ENCODE assay signal across 8 cellular contexts in genomic region chr12:53053223-53054111, GRCh38. TPM values are rescaled to one million over a fixed set of nuclear protein-coding genes. Genes with fewer than 3 reads are reported as not detected.
A peak's percentile ranks its signal among the peaks of the same experiment; 100 is the strongest.
DNase-seq lines count a peak whose midpoint lies in the region; ATAC-seq, FAIRE-seq and TF ChIP-seq lines count a peak whose summit lies in the region.

No MANE protein-coding gene starts in this region.

- peaks cover 18% of the 10 kb centered on the region for H3K4me1 Mint-ChIP-seq in activated CD8-positive, alpha-beta T cell treated with anti-CD3 and anti-CD28 coated beads for 36 hours (ENCODE audit: low read depth)
- H3K4me1 Mint-ChIP-seq in stimulated activated memory B cell treated with anti-CD40 and anti-IgM and Interleukin-4, amounts not matched to agents 10 μg/mL and 1 μg/mL and 100 μg/mL, for 72 hours: peaks cover 12% of the 10 kb centered on the region

- H3K23ac ChIP-seq in H1 (ENCODE audit: insufficient read length) (no peak overlapping the region), mesenchymal stem cell (ENCODE audit: low read length in 2 of 2) (no peak overlapping the region)

- no peak overlapping the region for H2BK20ac ChIP-seq in H1 (ENCODE audit: low read length)

- H3K4ac ChIP-seq in H1 (replicated peaks; ENCODE audit: insufficient read length, low read depth, low read length) (no peak overlapping the region), mesenchymal stem cell (ENCODE audit: low read depth in 1 of 2, low read length in 2 of 2) (peak overlapping the region; percentile 9 to 33)

- H3K36me3 ChIP-seq in H1 (ENCODE audit: control insufficient read depth in 2 of 4, insufficient read depth in 4 of 4, low read length in 3 of 4) (peaks cover 0 to 5% (median 0%) of the 10 kb centered on the region in 4 experiments; a peak in 1 of 8 replicates), mesenchymal stem cell (ENCODE audit: control insufficient read depth in 1 of 2, insufficient read depth in 2 of 2, low read depth in 1 of 2, low read length in 2 of 2) (peaks cover 31 to 54% of the 10 kb centered on the region in 2 experiments)

- H3K27ac Mint-ChIP-seq in activated CD8-positive, alpha-beta T cell treated with anti-CD3 and anti-CD28 coated beads for 36 hours: peak overlapping the region; percentile 90
- H3K27ac Mint-ChIP-seq in stimulated activated memory B cell treated with anti-CD40 and anti-IgM and Interleukin-4, amounts not matched to agents 10 μg/mL and 1 μg/mL and 100 μg/mL, for 72 hours: peak overlapping the region; percentile 92

- peak; percentile 26 to 50; a peak in 3 of 4 replicates for TF ChIP-seq RAD21 in H1 (IDR thresholded peaks at IDR 0.05 in 1 of 2, conservative IDR thresholded peaks at IDR 0.05 in 1 of 2; ENCODE audit: low read depth in 2 of 2, low read length in 2 of 2)

- H3K9me3 ChIP-seq in H1 (ENCODE audit: insufficient read depth in 2 of 2, low read depth in 1 of 2, low read length in 1 of 2) (no peaks in the 10 kb centered on the region), mesenchymal stem cell (ENCODE audit: control insufficient read depth, low read length) (no peaks in the 10 kb centered on the region)

- WGBS in H1 (ENCODE audit: extremely low coverage in 1 of 2, insufficient coverage in 1 of 2, insufficient read length in 1 of 2, insufficient replicate concordance in 2 of 2, low coverage in 1 of 2, low lambda C conversion rate in 2 of 2, missing lambda C conversion rate in 1 of 2), 2 experiments: 36% methylated on average over 11 of the region's 16 CpGs; no CpG with 5 or more reads in 1 of the 2 experiments
- 53% methylated on average over 15 of the region's 16 CpGs for WGBS in mesenchymal stem cell

- H3K18ac ChIP-seq in H1 (ENCODE audit: extremely low read depth, low read length) (no peak overlapping the region), mesenchymal stem cell (ENCODE audit: low read depth in 1 of 2, low read length in 2 of 2) (peak overlapping the region; percentile 50 to 75)

- H3K4me2 ChIP-seq in H1 (ENCODE audit: insufficient read depth in 1 of 2, low read depth in 2 of 2, low read length in 2 of 2) (peak overlapping the region; percentile 64 to 78), mesenchymal stem cell (ENCODE audit: low read length, poor library complexity, severe bottlenecking) (peak overlapping the region; percentile 87)

- H3K79me2 ChIP-seq in H1 (ENCODE audit: control insufficient read depth in 1 of 2, insufficient read depth in 2 of 2, low read length in 2 of 2): no peaks in the 10 kb centered on the region

- TF ChIP-seq CTCF in GM12875 (IDR thresholded peaks at IDR 0.05; ENCODE audit: borderline replicate concordance, insufficient read depth, low read depth, low read length) (peak; percentile 76), H1 (IDR thresholded peaks at IDR 0.05; ENCODE audit: control extremely low read depth in 1 of 3, insufficient read depth in 1 of 3, low read depth in 1 of 3, low read length in 3 of 3) (peak in 2 of 3 experiments; percentile 85 to 98; a peak in 3 of 4 replicates)
- peak; percentile 53 for TF ChIP-seq CTCF in activated CD8-positive, alpha-beta T cell treated with anti-CD3 and anti-CD28 coated beads for 36 hours (IDR thresholded peaks at IDR 0.05)

- no peak for TF ChIP-seq EP300 in H1 (IDR thresholded peaks at IDR 0.05; ENCODE audit: borderline replicate concordance in 1 of 2, low read depth in 2 of 2, low read length in 2 of 2)

- H2BK12ac ChIP-seq in H1 (ENCODE audit: low read depth, low read length): peak overlapping the region; percentile 20; the same call in 1 of the 2 replicates
- H2BK12ac ChIP-seq in mesenchymal stem cell (ENCODE audit: low read length in 2 of 2): peak overlapping the region; percentile 69 to 90

- intact Hi-C loops in activated CD8-positive, alpha-beta T cell treated with anti-CD3 and anti-CD28 coated beads for 36 hours (cut with micrococcal nuclease): no loop called here

- H3K14ac ChIP-seq in H1 (ENCODE audit: insufficient read length) (no peak overlapping the region), mesenchymal stem cell (ENCODE audit: low read length in 2 of 2) (peak overlapping the region in 1 of 2 experiments; percentile 89)

- TF ChIP-seq POLR2A in H1 (IDR thresholded peaks at IDR 0.05; ENCODE audit: control extremely low read depth in 1 of 2, low read depth in 2 of 2, low read length in 2 of 2): no peak; a peak in 1 of 3 replicates

- no peak overlapping the region for H2BK120ac ChIP-seq in H1 (replicated peaks; ENCODE audit: low read depth, low read length)
- peak overlapping the region; percentile 45 for H2BK120ac ChIP-seq in mesenchymal stem cell (ENCODE audit: low read depth, low read length)

- peaks cover 15% of the 10 kb centered on the region for H3K23me2 ChIP-seq in H1 (ENCODE audit: low read depth, low read length)

- CTCF ChIA-PET in activated CD8-positive, alpha-beta T cell treated with anti-CD3 and anti-CD28 coated beads for 36 hours (lab: Charles Lee): interaction anchor here (0.6 to 7.5 kb wide), 20 partner anchors 7 to 291 kb away, joined by 3 to 93 read pairs (median 5); partner anchors contain the start of genes AAAS, EIF4B, IGFBP6 and SOAT2
- CTCF ChIA-PET in H1 (lab: Charles Lee; ENCODE audit: partially characterized antibody): interaction anchor here (0.6 to 15.7 kb wide), 34 partner anchors 9 to 651 kb away, joined by 3 to 258 read pairs (median 4); partner anchors contain the start of genes IGFBP6 and SOAT2

- peak overlapping the region; percentile 92; the same call in 1 of the 2 replicates for H2BK5ac ChIP-seq in H1 (ENCODE audit: low read depth, low read length)
- H2BK5ac ChIP-seq in mesenchymal stem cell (ENCODE audit: low read depth, low read length, poor library complexity, severe bottlenecking): no peak overlapping the region

- H2BK15ac ChIP-seq in H1 (ENCODE audit: low read length) (0 out of 2 replicates have a peak overlapping the region, but pooled peaks have one; percentile 67), mesenchymal stem cell (ENCODE audit: low read depth, poor library complexity, severe bottlenecking) (peak overlapping the region; percentile 74)

- peak; percentile 55 for FAIRE-seq in H1 (lab: Jason Lieb, UNC)

- H3K9me3 Mint-ChIP-seq in activated CD8-positive, alpha-beta T cell treated with anti-CD3 and anti-CD28 coated beads for 36 hours: no peaks in the 10 kb centered on the region
- H3K9me3 Mint-ChIP-seq in stimulated activated memory B cell treated with anti-CD40 and anti-IgM and Interleukin-4, amounts not matched to agents 10 μg/mL and 1 μg/mL and 100 μg/mL, for 72 hours: no peaks in the 10 kb centered on the region

- no peak overlapping the region for H4K8ac ChIP-seq in H1 (ENCODE audit: extremely low read depth, insufficient read depth, low read length)
- peak overlapping the region; percentile 74 for H4K8ac ChIP-seq in mesenchymal stem cell (ENCODE audit: low read length)

- no peaks in the 10 kb centered on the region for H3K27me3 Mint-ChIP-seq in activated CD8-positive, alpha-beta T cell treated with anti-CD3 and anti-CD28 coated beads for 36 hours
- peaks cover 11% of the 10 kb centered on the region for H3K27me3 Mint-ChIP-seq in stimulated activated memory B cell treated with anti-CD40 and anti-IgM and Interleukin-4, amounts not matched to agents 10 μg/mL and 1 μg/mL and 100 μg/mL, for 72 hours

- DNase-seq in NCI-H2029 treated with DMSO at 0.1 percent for 48 hours (lab: John Stamatoyannopoulos, UW) (peak; percentile 89), H1 (ENCODE audit: low read depth in 1 of 2, low spot score in 2 of 2) (peak in 1 of 2 experiments; percentile 91), mesenchymal stem cell (peak; percentile 51), SKM-1 treated with dmso at 0.1 percent for 144 hours (lab: John Stamatoyannopoulos, UW; ENCODE audit: unreplicated experiment) (no peak), HCEC 1CT (no peak)
- peak; percentile 64 for DNase-seq in activated CD8-positive, alpha-beta T cell treated with anti-CD3 and anti-CD28 coated beads for 36 hours

- peak overlapping the region; percentile 75; the same call in 1 of the 2 replicates for H3K27ac ChIP-seq in H1 (ENCODE audit: low read depth, low read length)
- H3K27ac ChIP-seq in mesenchymal stem cell (ENCODE audit: low read length, poor library complexity, severe bottlenecking): peak overlapping the region; percentile 35

- H3K36me3 Mint-ChIP-seq in activated CD8-positive, alpha-beta T cell treated with anti-CD3 and anti-CD28 coated beads for 36 hours (ENCODE audit: low read depth): no peaks in the 10 kb centered on the region
- H3K36me3 Mint-ChIP-seq in stimulated activated memory B cell treated with anti-CD40 and anti-IgM and Interleukin-4, amounts not matched to agents 10 μg/mL and 1 μg/mL and 100 μg/mL, for 72 hours: no peaks in the 10 kb centered on the region

- POLR2A ChIA-PET in activated CD8-positive, alpha-beta T cell treated with anti-CD3 and anti-CD28 coated beads for 36 hours (lab: Charles Lee): interaction anchor here (0.9 to 2.8 kb wide), 11 partner anchors 11 to 64 kb away, joined by 3 to 15 read pairs (median 3); partner anchors contain the start of gene SPRYD3
- POLR2A ChIA-PET in H1 (lab: Charles Lee; ENCODE audit: partially characterized antibody): interaction anchor here (0.8 to 35.6 kb wide), 13 partner anchors 10 to 166 kb away, joined by 3 to 711 read pairs (median 3); partner anchors contain the start of genes EIF4B, IGFBP6, KRT8 and ZNF740

- H3K56ac ChIP-seq in H1 (replicated peaks; ENCODE audit: insufficient read length, low read depth, low read length): no peak overlapping the region

- peak overlapping the region; percentile 91 for H3K4me3 Mint-ChIP-seq in activated CD8-positive, alpha-beta T cell treated with anti-CD3 and anti-CD28 coated beads for 36 hours
- peak overlapping the region; percentile 95 for H3K4me3 Mint-ChIP-seq in stimulated activated memory B cell treated with anti-CD40 and anti-IgM and Interleukin-4, amounts not matched to agents 10 μg/mL and 1 μg/mL and 100 μg/mL, for 72 hours

- ATAC-seq in activated CD8-positive, alpha-beta T cell treated with anti-CD3 and anti-CD28 coated beads for 36 hours: peak; percentile 14
- ATAC-seq in stimulated activated memory B cell treated with anti-CD40 and anti-IgM and Interleukin-4, amounts not matched to agents 10 μg/mL and 1 μg/mL and 100 μg/mL, for 72 hours: peak; percentile 49

- H3K79me1 ChIP-seq in H1 (ENCODE audit: low read depth, low read length): peaks cover 10% of the 10 kb centered on the region; the same call in 1 of the 2 replicates
- peaks cover 10% of the 10 kb centered on the region for H3K79me1 ChIP-seq in mesenchymal stem cell (replicated peaks; ENCODE audit: low read length, poor library complexity, severe bottlenecking)

- H3K9ac ChIP-seq in H1 (replicated peaks in 1 of 4; ENCODE audit: extremely low read depth in 1 of 4, low read depth in 3 of 4, low read length in 3 of 4) (peak overlapping the region in 2 of 4 experiments; percentile 65 to 70; a peak in 2 of 7 replicates), mesenchymal stem cell (ENCODE audit: low read length) (peak overlapping the region; percentile 64)

- H4K20me1 ChIP-seq in H1 (replicated peaks in 1 of 2; ENCODE audit: control insufficient read depth in 1 of 2, insufficient read depth in 2 of 2, low read length in 2 of 2): peaks cover 12 to 18% of the 10 kb centered on the region in 2 experiments

- H2AFZ ChIP-seq in H1 (ENCODE audit: low read length): no peak overlapping the region
- H2AFZ ChIP-seq in mesenchymal stem cell (ENCODE audit: low read depth, low read length): no peak overlapping the region

- peaks cover 12 to 38% (median 29%) of the 10 kb centered on the region in 4 experiments for H3K4me1 ChIP-seq in H1 (replicated peaks in 1 of 4; ENCODE audit: control insufficient read depth in 3 of 4, insufficient read depth in 4 of 4, low read length in 3 of 4)
- peaks cover 59% of the 10 kb centered on the region for H3K4me1 ChIP-seq in mesenchymal stem cell (ENCODE audit: control insufficient read depth, insufficient read depth, low read depth, low read length)

- peaks cover 0 to 11% (median 3%) of the 10 kb centered on the region in 4 experiments; a peak in 4 of 7 replicates for H3K27me3 ChIP-seq in H1 (replicated peaks in 1 of 4; ENCODE audit: control insufficient read depth in 3 of 4, extremely low read depth in 1 of 4, insufficient read depth in 3 of 4, low read length in 3 of 4)
- no peaks in the 10 kb centered on the region for H3K27me3 ChIP-seq in mesenchymal stem cell (ENCODE audit: control insufficient read depth in 1 of 2, insufficient read depth in 1 of 2, low read length in 2 of 2)

- H4K5ac ChIP-seq in H1 (ENCODE audit: insufficient read length, low read depth, low read length): no peak overlapping the region

- H3K4me3 ChIP-seq in GM12875 (ENCODE audit: low read depth, low read length) (peak overlapping the region; percentile 78), H1 (ENCODE audit: extremely low read depth in 1 of 4, insufficient read depth in 2 of 4, low read depth in 3 of 4, low read length in 4 of 4) (peak overlapping the region; percentile 82 to 86 (median 84)), mesenchymal stem cell (ENCODE audit: insufficient read depth in 1 of 2, low read depth in 1 of 2, low read length in 2 of 2) (peak overlapping the region; percentile 58 to 77)

- no peak overlapping the region for H4K91ac ChIP-seq in H1 (replicated peaks; ENCODE audit: insufficient read length, low read length)
- H4K91ac ChIP-seq in mesenchymal stem cell (ENCODE audit: low read length): peak overlapping the region; percentile 83

- H2AK5ac ChIP-seq in H1 (ENCODE audit: low read depth, low read length): no peak overlapping the region; the same call in 1 of the 2 replicates
- H2AK5ac ChIP-seq in mesenchymal stem cell (ENCODE audit: low read length, severe bottlenecking): peak overlapping the region; percentile 76

RNA-seq across cellular contexts. Expression of gene TNS2, which starts 3.6 kb away (rescaled TPM):
- 1 to 10 TPM; 1.1 to 1.6 TPM for total RNA-seq in activated CD8-positive, alpha-beta T cell treated with anti-CD3 and anti-CD28 coated beads for 36 hours
- 4.7 and 5.8 TPM in 2 replicates for total RNA-seq in H1 (2021; fragmentation: NEBNext Ultra II Directional; extraction: Animal tissue kit (Norgen Biotek cat#: 25700))
- polyA plus RNA-seq in H1 (2011; rRNA removed): 2.8 and 5.0 TPM in 2 replicates
- 1.7 TPM for polyA plus RNA-seq in H1 (2011; cell fraction: cytosol; rRNA removed)
- 25.7 TPM for polyA plus RNA-seq in H1 (2011; cell fraction: nucleus; rRNA removed)
- polyA plus RNA-seq in H1 (2012, experiment 1 of 2): 4.3 to 6.2 TPM (median 4.8 TPM) in 4 replicates
- 2.5 TPM for polyA plus RNA-seq in H1 (2012, experiment 2 of 2)
- polyA plus RNA-seq in H1 (2013, experiment 1 of 2): 3.7 TPM
- polyA plus RNA-seq in H1 (2013, experiment 2 of 2): 3.4 TPM
- 1.7 and 2.8 TPM in 2 replicates for polyA minus RNA-seq in H1 (2011; rRNA and poly(A)+ RNA removed)
- polyA minus RNA-seq in H1 (2011; cell fraction: cytosol; rRNA and poly(A)+ RNA removed): 10.8 TPM
- 10.6 TPM for polyA minus RNA-seq in H1 (2011; cell fraction: nucleus; rRNA and poly(A)+ RNA removed)
- 95.2 TPM for polyA plus RNA-seq in mesenchymal stem cell (2013, experiment 1 of 2)
- 91.2 TPM for polyA plus RNA-seq in mesenchymal stem cell (2013, experiment 2 of 2)

RNA-seq across cellular contexts. Expression of gene SPRYD3, which starts 25.7 kb away (rescaled TPM):
- 10 to 100 TPM; 24.8 to 25.0 TPM for total RNA-seq in activated CD8-positive, alpha-beta T cell treated with anti-CD3 and anti-CD28 coated beads for 36 hours
- total RNA-seq in H1 (2021; fragmentation: NEBNext Ultra II Directional; extraction: Animal tissue kit (Norgen Biotek cat#: 25700)): 6.6 and 6.8 TPM in 2 replicates
- polyA plus RNA-seq in H1 (2011; rRNA removed): 8.0 and 10.4 TPM in 2 replicates
- polyA plus RNA-seq in H1 (2011; cell fraction: cytosol; rRNA removed): 7.4 TPM
- polyA plus RNA-seq in H1 (2011; cell fraction: nucleus; rRNA removed): 10.8 TPM
- polyA plus RNA-seq in H1 (2012, experiment 1 of 2): 4.9 to 8.7 TPM (median 6.7 TPM) in 4 replicates
- 6.0 TPM for polyA plus RNA-seq in H1 (2012, experiment 2 of 2)
- polyA plus RNA-seq in H1 (2013, experiment 1 of 2): 3.4 TPM
- 4.0 TPM for polyA plus RNA-seq in H1 (2013, experiment 2 of 2)
- polyA minus RNA-seq in H1 (2011; rRNA and poly(A)+ RNA removed): 7.9 and 9.9 TPM in 2 replicates
- 4.6 TPM for polyA minus RNA-seq in H1 (2011; cell fraction: cytosol; rRNA and poly(A)+ RNA removed)
- polyA minus RNA-seq in H1 (2011; cell fraction: nucleus; rRNA and poly(A)+ RNA removed): 7.6 TPM
- polyA plus RNA-seq in mesenchymal stem cell (2013, experiment 1 of 2): 15.3 TPM
- polyA plus RNA-seq in mesenchymal stem cell (2013, experiment 2 of 2): 14.7 TPM

RNA-seq across cellular contexts. Expression of gene IGFBP6, which starts 44.0 kb away (rescaled TPM):
- 1 to 10 TPM; 2.0 to 2.3 TPM for total RNA-seq in activated CD8-positive, alpha-beta T cell treated with anti-CD3 and anti-CD28 coated beads for 36 hours
- total RNA-seq in H1 (2021; fragmentation: NEBNext Ultra II Directional; extraction: Animal tissue kit (Norgen Biotek cat#: 25700)): 13.7 and 16.4 TPM in 2 replicates
- 14.7 and 25.3 TPM in 2 replicates for polyA plus RNA-seq in H1 (2011; rRNA removed)
- 15.4 TPM for polyA plus RNA-seq in H1 (2011; cell fraction: cytosol; rRNA removed)
- polyA plus RNA-seq in H1 (2011; cell fraction: nucleus; rRNA removed): 13.2 TPM
- 5.3 to 13.0 TPM (median 10.2 TPM) in 4 replicates for polyA plus RNA-seq in H1 (2012, experiment 1 of 2)
- polyA plus RNA-seq in H1 (2012, experiment 2 of 2): 22.3 TPM
- polyA plus RNA-seq in H1 (2013, experiment 1 of 2): 8.4 TPM
- 10.8 TPM for polyA plus RNA-seq in H1 (2013, experiment 2 of 2)
- 2.6 and 3.5 TPM in 2 replicates for polyA minus RNA-seq in H1 (2011; rRNA and poly(A)+ RNA removed)
- 2.9 TPM for polyA minus RNA-seq in H1 (2011; cell fraction: cytosol; rRNA and poly(A)+ RNA removed)
- polyA minus RNA-seq in H1 (2011; cell fraction: nucleus; rRNA and poly(A)+ RNA removed): 2.4 TPM
- polyA plus RNA-seq in mesenchymal stem cell (2013, experiment 1 of 2): 54.0 TPM
- polyA plus RNA-seq in mesenchymal stem cell (2013, experiment 2 of 2): 54.6 TPM

RNA-seq across cellular contexts. Expression of gene EIF4B, which starts 47.2 kb away (rescaled TPM):
- 100 to 1,000 TPM; 789 to 814 TPM for total RNA-seq in activated CD8-positive, alpha-beta T cell treated with anti-CD3 and anti-CD28 coated beads for 36 hours
- 811 and 816 TPM in 2 replicates for total RNA-seq in H1 (2021; fragmentation: NEBNext Ultra II Directional; extraction: Animal tissue kit (Norgen Biotek cat#: 25700))
- polyA plus RNA-seq in H1 (2011; rRNA removed): 269 and 307 TPM in 2 replicates
- polyA plus RNA-seq in H1 (2011; cell fraction: cytosol; rRNA removed): 530 TPM
- 680 TPM for polyA plus RNA-seq in H1 (2011; cell fraction: nucleus; rRNA removed)
- polyA plus RNA-seq in H1 (2012, experiment 1 of 2): 514 to 624 TPM (median 554 TPM) in 4 replicates
- polyA plus RNA-seq in H1 (2012, experiment 2 of 2): 45.7 TPM
- 453 TPM for polyA plus RNA-seq in H1 (2013, experiment 1 of 2)
- 431 TPM for polyA plus RNA-seq in H1 (2013, experiment 2 of 2)
- polyA minus RNA-seq in H1 (2011; rRNA and poly(A)+ RNA removed): 939 and 1,134 TPM in 2 replicates
- polyA minus RNA-seq in H1 (2011; cell fraction: cytosol; rRNA and poly(A)+ RNA removed): 559 TPM
- 516 TPM for polyA minus RNA-seq in H1 (2011; cell fraction: nucleus; rRNA and poly(A)+ RNA removed)
- polyA plus RNA-seq in mesenchymal stem cell (2013, experiment 1 of 2): 387 TPM
- 364 TPM for polyA plus RNA-seq in mesenchymal stem cell (2013, experiment 2 of 2)

RNA-seq across cellular contexts. Expression of gene SOAT2, which starts 49.8 kb away (rescaled TPM):
- total RNA-seq in activated CD8-positive, alpha-beta T cell treated with anti-CD3 and anti-CD28 coated beads for 36 hours: 1 to 10 TPM; 5.3 to 6.7 TPM
- total RNA-seq in H1 (2021; fragmentation: NEBNext Ultra II Directional; extraction: Animal tissue kit (Norgen Biotek cat#: 25700)): not detected in 2 replicates
- polyA plus RNA-seq in H1 (2011; rRNA removed): 0.08 and 0.13 TPM in 2 replicates
- polyA plus RNA-seq in H1 (2011; cell fraction: cytosol; rRNA removed): 0.12 TPM
- polyA plus RNA-seq in H1 (2011; cell fraction: nucleus; rRNA removed): 0.21 TPM
- polyA plus RNA-seq in H1 (2012, experiment 1 of 2): not detected in 4 replicates
- polyA plus RNA-seq in H1 (2012, experiment 2 of 2): not detected
- 0.04 TPM for polyA plus RNA-seq in H1 (2013, experiment 1 of 2)
- polyA plus RNA-seq in H1 (2013, experiment 2 of 2): not detected
- polyA minus RNA-seq in H1 (2011; rRNA and poly(A)+ RNA removed): not detected in 2 replicates
- not detected for polyA minus RNA-seq in H1 (2011; cell fraction: cytosol; rRNA and poly(A)+ RNA removed)
- not detected for polyA minus RNA-seq in H1 (2011; cell fraction: nucleus; rRNA and poly(A)+ RNA removed)
- polyA plus RNA-seq in mesenchymal stem cell (2013, experiment 1 of 2): 0.03 TPM
- not detected for polyA plus RNA-seq in mesenchymal stem cell (2013, experiment 2 of 2)

Comparison
In these comparisons a context has a peak if more than half of its experiments do, and no peak if none do; other contexts are left out.
1. DNase-seq: peak in NCI-H2029 treated with DMSO at 0.1 percent for 48 hours (single experiment), activated CD8-positive, alpha-beta T cell treated with anti-CD3 and anti-CD28 coated beads for 36 hours (single experiment) and mesenchymal stem cell (single experiment); none in SKM-1 treated with dmso at 0.1 percent for 144 hours (single experiment) and HCEC 1CT (single experiment).
2. Peak in every context shown above with its lines, with median percentiles within 50 percentile points of each other: H3K4me3 ChIP-seq and CTCF ChIP-seq.